19 cellular contexts compared by ENCODE assay signal in genomic region chr5:135973323-135974018, GRCh38. TPM values are rescaled to one million over a fixed set of nuclear protein-coding genes. Genes with fewer than 3 reads are reported as not detected.
A peak's percentile ranks its signal among the peaks of the same experiment; 100 is the strongest.
DNase-seq lines count a peak whose midpoint lies in the region; ATAC-seq and TF ChIP-seq lines count a peak whose summit lies in the region.
"Had no signal": no experiment of that assay in that cellular context is flagged by ENCODE, and none has a peak within 500 bp of the region (broad histone marks: within the 10 kb centered on the region; RNA-seq: fewer than 3 reads in every experiment).

No MANE protein-coding gene starts in this region.

- peaks cover 8% of the 10 kb centered on the region for H3K27me3 Mint-ChIP-seq in neural progenitor cell (ENCODE audit: insufficient read depth, low read depth)

- H2AFZ ChIP-seq in GM23248 (no peak overlapping the region), neural progenitor cell (replicated peaks) (no peak overlapping the region)

- no peaks in the 10 kb centered on the region for H3K27me3 ChIP-seq in GM23248 (replicated peaks; ENCODE audit: insufficient read depth)
- no peaks in the 10 kb centered on the region for H3K27me3 ChIP-seq in adipocyte (replicated peaks; ENCODE audit: control insufficient read depth, insufficient read depth, low read length)
- no peaks in the 10 kb centered on the region for H3K27me3 ChIP-seq in gastroesophageal sphincter
- H3K27me3 ChIP-seq in neural progenitor cell = peaks cover 5% of the 10 kb centered on the region
- H3K27me3 ChIP-seq: body of pancreas had no signal

- peaks cover 9% of the 10 kb centered on the region for H3K4me1 Mint-ChIP-seq in neural progenitor cell

- TF ChIP-seq EP300 in gastroesophageal sphincter (IDR thresholded peaks at IDR 0.05) = no peak

- TF ChIP-seq POLR2A in gastroesophageal sphincter (IDR thresholded peaks at IDR 0.05) = no peak

- DNase-seq in GM23248 (peak; percentile 90), adipocyte (ENCODE audit: low read depth) (peak; percentile 97), skeletal muscle cell (ENCODE audit: low read depth) (peak; percentile 68), neural progenitor cell (ENCODE audit: low spot score) (no peak), SHP77 (lab: John Stamatoyannopoulos, UW) (no peak)
- DNase-seq in activated naive CD4-positive, alpha-beta T cell treated with Interleukin-2 at 50 U/mL for 16 hours = no peak
- DNase-seq: activated CD8-positive, alpha-beta memory T cell treated with anti-CD3 and anti-CD28 coated beads for 24 hours; activated effector memory CD4-positive, alpha-beta T cell treated with anti-CD3 and anti-CD28 coated beads, Interleukin-2, amount 50 U/mL, for 16 hours; CD4-positive, alpha-beta T cell; effector memory CD8-positive, alpha-beta T cell; head of caudate nucleus; kidney glomerular epithelial cell; NCI-H2171; NK-92 treated with Interleukin-12 subunit alpha and Interleukin-12 subunit beta, amount 100 ng/mL, for 24 hours; stimulated activated CD4-positive, alpha-beta T cell treated with anti-CD3 and anti-CD28 coated beads, Interleukin-2, amount 100 ng/mL, for 48 hours had no signal

- H3K27ac ChIP-seq in GM23248 (peak overlapping the region; percentile 60), gastroesophageal sphincter (no peak overlapping the region), neural progenitor cell (no peak overlapping the region)
- H3K27ac ChIP-seq: body of pancreas had no signal

- WGBS in GM23248 (ENCODE audit: low coverage in 1 of 2, low lambda C conversion rate in 2 of 2, missing lambda C conversion rate in 2 of 2), 2 experiments = 47 to 48% methylated on average over 2 of the region's 2 CpGs
- 86 to 100% methylated on average over 1 to 2 of the region's 2 CpGs for WGBS in gastroesophageal sphincter (ENCODE audit: low coverage in 1 of 2), 2 donors

- H3K4me3 ChIP-seq in GM23248 (no peak overlapping the region), adipocyte (ENCODE audit: low read length) (no peak overlapping the region), gastroesophageal sphincter (no peak overlapping the region), skeletal muscle cell (ENCODE audit: low read depth, low read length) (no peak overlapping the region), neural progenitor cell (no peak overlapping the region)
- H3K4me3 ChIP-seq: body of pancreas had no signal

- H3K36me3 ChIP-seq in GM23248 (ENCODE audit: low read depth) = no peaks in the 10 kb centered on the region
- H3K36me3 ChIP-seq in adipocyte (ENCODE audit: control insufficient read depth, insufficient read depth, low read length, severe bottlenecking) = no peaks in the 10 kb centered on the region
- no peaks in the 10 kb centered on the region for H3K36me3 ChIP-seq in gastroesophageal sphincter
- no peaks in the 10 kb centered on the region for H3K36me3 ChIP-seq in neural progenitor cell

- H3K4me3 Mint-ChIP-seq in neural progenitor cell = no peak overlapping the region
- H3K4me3 Mint-ChIP-seq: CD4-positive, alpha-beta T cell; effector memory CD8-positive, alpha-beta T cell had no signal

- H3K4me2 ChIP-seq in GM23248 (ENCODE audit: unreplicated experiment) (peak overlapping the region; percentile 5), neural progenitor cell (no peak overlapping the region)

- H3K9me3 Mint-ChIP-seq in neural progenitor cell = no peaks in the 10 kb centered on the region

- H3K4me1 ChIP-seq in GM23248 (ENCODE audit: insufficient read depth) (peaks cover 16% of the 10 kb centered on the region), adipocyte (ENCODE audit: control insufficient read depth, insufficient read depth, low read length) (peaks cover 18% of the 10 kb centered on the region), gastroesophageal sphincter (no peaks in the 10 kb centered on the region), neural progenitor cell (peaks cover 5% of the 10 kb centered on the region)
- H3K4me1 ChIP-seq: body of pancreas had no signal

- no peaks in the 10 kb centered on the region for H3K9me2 ChIP-seq in GM23248 (ENCODE audit: insufficient read depth)

- H4K20me1 ChIP-seq in GM23248 (ENCODE audit: insufficient read depth) (no peaks in the 10 kb centered on the region), neural progenitor cell (ENCODE audit: low read depth) (no peaks in the 10 kb centered on the region)

- peak overlapping the region; percentile 5; the same call in 1 of the 2 replicates for H3K9ac ChIP-seq in GM23248
- no peak overlapping the region for H3K9ac ChIP-seq in adipocyte (ENCODE audit: low read length)
- no peak overlapping the region for H3K9ac ChIP-seq in neural progenitor cell

- H3K79me2 ChIP-seq in GM23248 (ENCODE audit: insufficient read depth) = no peaks in the 10 kb centered on the region
- H3K79me2 ChIP-seq in neural progenitor cell (ENCODE audit: low read depth) = no peaks in the 10 kb centered on the region

- H3K27ac Mint-ChIP-seq in neural progenitor cell = no peak overlapping the region
- H3K27ac Mint-ChIP-seq: CD4-positive, alpha-beta T cell; effector memory CD8-positive, alpha-beta T cell had no signal

- peak; percentile 87 for ATAC-seq in gastroesophageal sphincter
- ATAC-seq: body of pancreas; effector memory CD8-positive, alpha-beta T cell had no signal

- H3K9me3 ChIP-seq in GM23248 (ENCODE audit: low read depth) = no peaks in the 10 kb centered on the region
- H3K9me3 ChIP-seq in adipocyte (ENCODE audit: control insufficient read depth, low read length) = peaks cover 5% of the 10 kb centered on the region
- no peaks in the 10 kb centered on the region for H3K9me3 ChIP-seq in gastroesophageal sphincter
- no peaks in the 10 kb centered on the region for H3K9me3 ChIP-seq in neural progenitor cell (ENCODE audit: low read depth)
- H3K9me3 ChIP-seq: body of pancreas had no signal

- peaks cover 14% of the 10 kb centered on the region; the same call in 1 of the 2 replicates for H3F3A ChIP-seq in GM23248 (ENCODE audit: insufficient read depth)
- no peaks in the 10 kb centered on the region for H3F3A ChIP-seq in neural progenitor cell (ENCODE audit: low read depth)

- TF ChIP-seq CTCF in gastroesophageal sphincter (IDR thresholded peaks at IDR 0.05) (no peak), neural progenitor cell (IDR thresholded peaks at IDR 0.05) (no peak)

- no peaks in the 10 kb centered on the region for H3K36me3 Mint-ChIP-seq in neural progenitor cell

- in situ Hi-C loops in GM23248 (cut with MboI) = no loop called here

RNA-seq across cellular contexts. Expression of gene LECT2, which starts 18.7 kb away (rescaled TPM):
- total RNA-seq in GM23248 (2014; rRNA removed; shearing (Covaris generic)) = 0.32 TPM in 1 of 2 replicates, not detected in the other
- polyA plus RNA-seq in GM23248 (2016; fragmentation: Nextera tagmentation; extraction: Ambion mirVana) = 0.41 and 0.51 TPM in 2 replicates
- total RNA-seq in gastroesophageal sphincter (not detected), neural progenitor cell (ENCODE audit: low replicate concordance) (not detected in 2 replicates)
- total RNA-seq: body of pancreas; CD4-positive, alpha-beta T cell; myocyte had no signal
- polyA plus RNA-seq: thymus had no signal

RNA-seq across cellular contexts. Expression of gene TGFBI, which starts 55.3 kb away (rescaled TPM):
- total RNA-seq in GM23248 (2014; rRNA removed; shearing (Covaris generic)) = 7,109 and 7,351 TPM in 2 replicates
- polyA plus RNA-seq in GM23248 (2016; fragmentation: Nextera tagmentation; extraction: Ambion mirVana) = 7,159 and 7,358 TPM in 2 replicates
- 100 to 1,000 TPM in 3 of 4 donors, 10 to 100 TPM in 1; 29.0 to 159 (median 112) TPM for total RNA-seq in gastroesophageal sphincter
- 9.5 and 16.4 TPM in 2 replicates for total RNA-seq in neural progenitor cell (ENCODE audit: low replicate concordance)

Comparison
In these comparisons a context has a peak if more than half of its experiments do, and no peak if none do; other contexts are left out.
1. DNase-seq: peak in GM23248 (single experiment), adipocyte (single experiment) and skeletal muscle cell (single experiment); none in neural progenitor cell (single experiment), SHP77 (0 of 2) and activated naive CD4-positive, alpha-beta T cell treated with Interleukin-2 at 50 U/mL for 16 hours (single experiment).
2. RNA of gene TGFBI, which starts 55.3 kb away (total RNA-seq): 7,109 to 7,351 TPM in GM23248; 29.0 to 159 TPM in gastroesophageal sphincter and 9.5 to 16.4 TPM in neural progenitor cell; every median in the first group is over 10 times any median in the second.